15 cellular contexts compared by ENCODE assay signal in genomic region chr6:32689531-32690505, GRCh38. TPM values are rescaled to one million over a fixed set of nuclear protein-coding genes. Genes with fewer than 3 reads are reported as not detected.
A peak's percentile ranks its signal among the peaks of the same experiment; 100 is the strongest.
DNase-seq lines count a peak whose midpoint lies in the region; ATAC-seq, FAIRE-seq and TF ChIP-seq lines count a peak whose summit lies in the region.
"Had no signal": no experiment of that assay in that cellular context is flagged by ENCODE, and none has a peak within 500 bp of the region (broad histone marks: within the 10 kb centered on the region; RNA-seq: fewer than 3 reads in every experiment).

No MANE protein-coding gene starts in this region.

- no peaks in the 10 kb centered on the region for H3K4me1 ChIP-seq in K562 (replicated peaks in 1 of 2; ENCODE audit: control insufficient read depth in 2 of 2, insufficient read depth in 2 of 2, low read length in 2 of 2)
- H3K4me1 ChIP-seq in neuronal stem cell (ENCODE audit: control insufficient read depth in 2 of 2, insufficient read depth in 1 of 2, low read depth in 1 of 2, low read length in 2 of 2) = no peaks in the 10 kb centered on the region
- H3K4me1 ChIP-seq in trophoblast cell (ENCODE audit: control insufficient read depth in 1 of 2, insufficient read depth in 2 of 2, low read length in 2 of 2) = no peaks in the 10 kb centered on the region
- H3K4me1 ChIP-seq: heart right ventricle had no signal

- TF ChIP-seq POLR2A in K562 (conservative IDR thresholded peaks at IDR 0.05) = no peak

- no peak overlapping the region for H4K8ac ChIP-seq in neuronal stem cell (ENCODE audit: low read depth, low read length)
- H4K8ac ChIP-seq in trophoblast cell (ENCODE audit: low read depth, low read length) = no peak overlapping the region

- ATAC-seq in HG03378 (IDR thresholded peaks at IDR 0.05; ENCODE audit: unreplicated experiment) (peak; percentile 46), K562 (no peak)
- ATAC-seq: left ventricle myocardium superior, T-cell had no signal

- H2AFZ ChIP-seq in K562 (ENCODE audit: low read depth, low read length) = no peak overlapping the region
- H2AFZ ChIP-seq in neuronal stem cell (ENCODE audit: low read length) = no peak overlapping the region
- no peak overlapping the region for H2AFZ ChIP-seq in trophoblast cell (ENCODE audit: insufficient read depth, low read length, poor library complexity)

- FAIRE-seq in K562 (lab: Jason Lieb, UNC) = no peak
- FAIRE-seq: D721Med had no signal

- H3K9me1 ChIP-seq in K562 (ENCODE audit: control insufficient read depth, insufficient read depth, low read length) = no peaks in the 10 kb centered on the region

- H3K23ac ChIP-seq in neuronal stem cell (ENCODE audit: low read depth, low read length, poor library complexity) (no peak overlapping the region), trophoblast cell (ENCODE audit: low read length) (no peak overlapping the region)

- CTCF ChIA-PET in K562 (lab: Yijun Ruan, JAX; ENCODE audit: low intra/inter-chr PET ratio) = interaction anchor here (0.5 kb wide), 1 partner anchor 107 kb away, joined by 3 read pairs; no protein-coding TSS in a partner anchor

- H3K79me2 ChIP-seq in K562 (ENCODE audit: control insufficient read depth, insufficient read depth, low read length) (no peaks in the 10 kb centered on the region), trophoblast cell (ENCODE audit: control insufficient read depth, insufficient read depth, low read length, poor library complexity) (no peaks in the 10 kb centered on the region)

- DNase-seq in GM13977 (ENCODE audit: low spot score) (peak; percentile 37), K562 (ENCODE audit: extremely low read depth in 1 of 4, low spot score in 3 of 4) (no peak), renal cortical epithelial cell (ENCODE audit: low read depth) (peak; percentile 6), neuronal stem cell (ENCODE audit: low spot score) (no peak), trophoblast cell (no peak), NCI-H1694 treated with DMSO at 0.1 percent for 48 hours (lab: John Stamatoyannopoulos, UW) (no peak)
- DNase-seq: activated naive CD4-positive, alpha-beta T cell; heart right ventricle; left ventricle myocardium superior; T-cell had no signal

- no peak overlapping the region for H3K4me2 ChIP-seq in K562 (ENCODE audit: insufficient read depth, low read length)
- no peak overlapping the region for H3K4me2 ChIP-seq in neuronal stem cell (ENCODE audit: insufficient read depth, low read length, poor library complexity, severe bottlenecking)
- H3K4me2 ChIP-seq in trophoblast cell (ENCODE audit: low read length) = no peak overlapping the region

- no peak for TF ChIP-seq EP300 in K562 (IDR thresholded peaks at IDR 0.05; ENCODE audit: low read length)

- intact Hi-C loops in K562 (cut with micrococcal nuclease) = no loop called here

- H3K79me1 ChIP-seq in neuronal stem cell (ENCODE audit: low read depth, low read length) (no peaks in the 10 kb centered on the region), trophoblast cell (ENCODE audit: low read length) (no peaks in the 10 kb centered on the region)

- H2BK12ac ChIP-seq in neuronal stem cell (ENCODE audit: low read length) = no peak overlapping the region
- no peak overlapping the region for H2BK12ac ChIP-seq in trophoblast cell (ENCODE audit: low read length)

- H3K27ac ChIP-seq in K562 (ENCODE audit: extremely low read depth, low read depth, low read length) = no peak overlapping the region
- no peak overlapping the region for H3K27ac ChIP-seq in neuronal stem cell (replicated peaks; ENCODE audit: low read length)
- H3K27ac ChIP-seq in trophoblast cell (ENCODE audit: low read depth, low read length) = no peak overlapping the region
- H3K27ac ChIP-seq: neutrophil had no signal

- H3K4ac ChIP-seq in neuronal stem cell (ENCODE audit: low read length) (no peak overlapping the region), trophoblast cell (ENCODE audit: low read depth, low read length) (no peak overlapping the region)

- no peak overlapping the region for H3K4me3 ChIP-seq in K562
- no peak overlapping the region for H3K4me3 ChIP-seq in neuronal stem cell (ENCODE audit: low read length in 2 of 2)
- H3K4me3 ChIP-seq in trophoblast cell (ENCODE audit: low read depth, low read length) = no peak overlapping the region
- H3K4me3 ChIP-seq: heart right ventricle had no signal

- H3K18ac ChIP-seq in neuronal stem cell (ENCODE audit: low read length) (no peak overlapping the region), trophoblast cell (ENCODE audit: low read length) (no peak overlapping the region)

- no peak for TF ChIP-seq RAD21 in K562 (CRISPR knock-in tag; conservative IDR thresholded peaks at IDR 0.05 in 1 of 2, IDR thresholded peaks at IDR 0.05 in 1 of 2)

- H4K12ac ChIP-seq in trophoblast cell (ENCODE audit: low read depth, low read length) = no peak overlapping the region

- no peak overlapping the region for H2BK5ac ChIP-seq in neuronal stem cell (ENCODE audit: low read length)
- no peak overlapping the region for H2BK5ac ChIP-seq in trophoblast cell (ENCODE audit: low read depth, low read length, poor library complexity)

- H3K14ac ChIP-seq in neuronal stem cell (ENCODE audit: low read length) (no peak overlapping the region), trophoblast cell (ENCODE audit: low read length) (no peak overlapping the region)

- H2AK5ac ChIP-seq in neuronal stem cell (ENCODE audit: low read depth, low read length) (no peak overlapping the region), trophoblast cell (ENCODE audit: low read length) (no peak overlapping the region)

- H3K27me3 ChIP-seq in K562 (ENCODE audit: control insufficient read depth in 2 of 2, insufficient read depth in 2 of 2, low read length in 2 of 2) (0 out of 5 replicates have a peak, but pooled peaks cover 0 to 2% of the 10 kb centered on the region in 2 experiments), neuronal stem cell (ENCODE audit: control insufficient read depth in 3 of 3, insufficient read depth in 3 of 3, low read depth in 1 of 3, low read length in 3 of 3) (no peaks in the 10 kb centered on the region), trophoblast cell (ENCODE audit: insufficient read depth, low read length) (no peaks in the 10 kb centered on the region)

- POLR2A ChIA-PET in K562 (lab: Yijun Ruan, JAX) = interaction anchor here (0.6 kb wide), 1 partner anchor 71 kb away, joined by 4 read pairs; no protein-coding TSS in a partner anchor

- H3K36me3 ChIP-seq in K562 (ENCODE audit: control insufficient read depth, insufficient read depth, low read length) (no peaks in the 10 kb centered on the region), neuronal stem cell (replicated peaks in 1 of 2; ENCODE audit: control insufficient read depth in 2 of 2, insufficient read depth in 2 of 2, low read length in 2 of 2) (no peaks in the 10 kb centered on the region), trophoblast cell (ENCODE audit: control insufficient read depth in 1 of 2, insufficient read depth in 2 of 2, low read length in 2 of 2) (no peaks in the 10 kb centered on the region)
- H3K36me3 ChIP-seq: heart right ventricle, neutrophil had no signal

- no peak overlapping the region for H3K9ac ChIP-seq in K562 (ENCODE audit: insufficient read depth in 1 of 2, low read depth in 2 of 2, low read length in 2 of 2)
- H3K9ac ChIP-seq in neuronal stem cell (ENCODE audit: low read depth, low read length, poor library complexity) = no peak overlapping the region
- H3K9ac ChIP-seq in trophoblast cell (ENCODE audit: low read length) = no peak overlapping the region

- no peak overlapping the region for H2BK120ac ChIP-seq in neuronal stem cell (ENCODE audit: low read depth, low read length)
- H2BK120ac ChIP-seq in trophoblast cell (ENCODE audit: insufficient read depth, low read length, poor library complexity) = no peak overlapping the region

- H4K91ac ChIP-seq in neuronal stem cell (ENCODE audit: low read depth, low read length, poor library complexity) = no peak overlapping the region
- H4K91ac ChIP-seq in trophoblast cell (ENCODE audit: low read depth, low read length) = no peak overlapping the region

- H3K9me3 ChIP-seq in K562 (replicated peaks; ENCODE audit: control insufficient read depth, insufficient read depth, low read depth, low read length) (no peaks in the 10 kb centered on the region), neuronal stem cell (replicated peaks in 1 of 2; ENCODE audit: control insufficient read depth in 2 of 2, insufficient read depth in 1 of 2, low read depth in 1 of 2, low read length in 2 of 2) (no peaks in the 10 kb centered on the region), trophoblast cell (ENCODE audit: insufficient read depth, low read depth, low read length) (no peaks in the 10 kb centered on the region)
- H3K9me3 ChIP-seq: heart right ventricle, neutrophil had no signal

- no peaks in the 10 kb centered on the region for H4K20me1 ChIP-seq in K562 (replicated peaks; ENCODE audit: control insufficient read depth, insufficient read depth, low read length)

- 0% methylated on average over 5 of the region's 5 CpGs for WGBS in K562 (ENCODE audit: insufficient coverage, low coverage, missing lambda C conversion rate)
- no CpG with 5 or more reads among the region's 5 CpGs for WGBS in neuronal stem cell (ENCODE audit: extremely low coverage in 2 of 2, insufficient read length in 2 of 2, insufficient replicate concordance in 1 of 2), 2 donors
- no CpG with 5 or more reads among the region's 5 CpGs for WGBS in trophoblast cell (ENCODE audit: extremely low coverage, insufficient coverage, insufficient read length)

- no TSS peak for BruUV-seq in K562 (replicated peaks; lab: Mats Ljungman, UMichigan)

- H2BK15ac ChIP-seq in neuronal stem cell (ENCODE audit: low read length) = no peak overlapping the region

- in situ Hi-C loops in GM13977 (cut with MboI; ENCODE audit: low pct_unique_long_range_greater_than_20kb, low sequenced_read_pairs, unreplicated experiment) = no loop called here
- in situ Hi-C loops in K562 (cut with MboI) = no loop called here

- no peak for TF ChIP-seq CTCF in GM13977 (IDR thresholded peaks at IDR 0.05; ENCODE audit: extremely low read depth, insufficient read depth, missing control alignments)
- TF ChIP-seq CTCF in K562 (IDR thresholded peaks at IDR 0.05 in 2 of 3, conservative IDR thresholded peaks at IDR 0.05 in 1 of 3; ENCODE audit: insufficient read depth in 2 of 3, low read depth in 1 of 3, low read length in 3 of 3) = no peak

RNA-seq across cellular contexts. Expression of gene HLA-DQB1, which starts 23.4 kb away (rescaled TPM):
- not detected in 2 replicates for total RNA-seq in K562 (2011; cell fraction: chromatin; rRNA removed; ENCODE audit: low replicate concordance)
- not detected in 2 replicates for total RNA-seq in K562 (2011; cell fraction: nucleolus; rRNA removed)
- total RNA-seq in K562 (2011; cell fraction: nucleoplasm; rRNA removed) = not detected in 2 replicates
- not detected in 2 replicates for total RNA-seq in K562 (2014; rRNA removed)
- total RNA-seq in K562 (2014; rRNA removed; fragmentation: Illumina TruSeq; extraction: Trizol) = not detected in 2 replicates
- total RNA-seq in K562 (2015; rRNA removed; fragmentation: Illumina TruSeq; extraction: Trizol) = not detected in 2 replicates
- 0.29 TPM in 1 of 2 replicates, not detected in the other for total RNA-seq in K562 (2021)
- not detected in 2 replicates for polyA plus RNA-seq in K562 (2011; rRNA removed)
- not detected in 2 replicates for polyA plus RNA-seq in K562 (2011; cell fraction: cytosol; rRNA removed)
- not detected in 2 replicates for polyA plus RNA-seq in K562 (2011; cell fraction: nucleus; rRNA removed)
- not detected in 2 replicates for polyA plus RNA-seq in K562 (2012)
- not detected in 2 replicates for polyA plus RNA-seq in K562 (2014; fragmentation: Illumina TruSeq; extraction: Trizol)
- not detected for polyA plus RNA-seq in K562 (2014; fragmentation: Nextera tagmentation; extraction: Ambion mirVana)
- polyA plus RNA-seq in K562 (2014; rRNA removed) = not detected in 2 replicates
- not detected in 2 replicates for polyA minus RNA-seq in K562 (2011; rRNA and poly(A)+ RNA removed)
- polyA minus RNA-seq in K562 (2011; cell fraction: cytosol; rRNA and poly(A)+ RNA removed) = not detected in 2 replicates
- polyA minus RNA-seq in K562 (2011; cell fraction: nucleus; rRNA and poly(A)+ RNA removed) = not detected in 2 replicates
- total RNA-seq in renal cortical epithelial cell = 1.8 and 28.0 TPM in 2 replicates
- 0.63 TPM for polyA plus RNA-seq in neuronal stem cell (2013, experiment 1 of 2)
- polyA plus RNA-seq in neuronal stem cell (2013, experiment 2 of 2) = 0.69 TPM
- 0.14 and 0.15 TPM in 2 replicates for polyA plus RNA-seq in trophoblast cell (2013)
- total RNA-seq: H4 had no signal

RNA-seq across cellular contexts. Expression of gene HLA-DQA2, which starts 51.4 kb away (rescaled TPM):
- total RNA-seq in K562 (2011; cell fraction: chromatin; rRNA removed; ENCODE audit: low replicate concordance) = not detected in 2 replicates
- not detected in 2 replicates for total RNA-seq in K562 (2011; cell fraction: nucleolus; rRNA removed)
- not detected in 2 replicates for total RNA-seq in K562 (2011; cell fraction: nucleoplasm; rRNA removed)
- total RNA-seq in K562 (2014; rRNA removed) (not detected in 2 replicates), K562 (2014; rRNA removed; fragmentation: Illumina TruSeq; extraction: Trizol) (not detected in 2 replicates), K562 (2015; rRNA removed; fragmentation: Illumina TruSeq; extraction: Trizol) (not detected in 2 replicates), K562 (2021) (not detected in 2 replicates), renal cortical epithelial cell (not detected in 2 replicates)
- polyA plus RNA-seq in K562 (2011; rRNA removed) (not detected in 2 replicates), K562 (2014; fragmentation: Illumina TruSeq; extraction: Trizol) (not detected in 2 replicates), K562 (2014; fragmentation: Nextera tagmentation; extraction: Ambion mirVana) (not detected), K562 (2014; rRNA removed) (not detected in 2 replicates)
- polyA plus RNA-seq in K562 (2011; cell fraction: cytosol; rRNA removed) = not detected in 2 replicates
- not detected in 2 replicates for polyA plus RNA-seq in K562 (2011; cell fraction: nucleus; rRNA removed)
- polyA plus RNA-seq in K562 (2012) = not detected in 2 replicates
- polyA minus RNA-seq in K562 (2011; rRNA and poly(A)+ RNA removed) = not detected in 2 replicates
- not detected in 2 replicates for polyA minus RNA-seq in K562 (2011; cell fraction: cytosol; rRNA and poly(A)+ RNA removed)
- not detected in 2 replicates for polyA minus RNA-seq in K562 (2011; cell fraction: nucleus; rRNA and poly(A)+ RNA removed)
- not detected for polyA plus RNA-seq in neuronal stem cell (2013, experiment 1 of 2)
- polyA plus RNA-seq in neuronal stem cell (2013, experiment 2 of 2) = not detected
- not detected in 2 replicates for polyA plus RNA-seq in trophoblast cell (2013)
- total RNA-seq: H4, skeletal muscle tissue had no signal
- polyA plus RNA-seq: heart right ventricle had no signal

RNA-seq across cellular contexts. Expression of gene HLA-DQA1, which starts 52.6 kb away (rescaled TPM):
- total RNA-seq in K562 (2011; cell fraction: chromatin; rRNA removed; ENCODE audit: low replicate concordance) = not detected in 2 replicates
- not detected in 2 replicates for total RNA-seq in K562 (2011; cell fraction: nucleolus; rRNA removed)
- not detected in 2 replicates for total RNA-seq in K562 (2011; cell fraction: nucleoplasm; rRNA removed)
- total RNA-seq in K562 (2014; rRNA removed) = not detected in 2 replicates
- total RNA-seq in K562 (2014; rRNA removed; fragmentation: Illumina TruSeq; extraction: Trizol) = not detected in 2 replicates
- total RNA-seq in K562 (2015; rRNA removed; fragmentation: Illumina TruSeq; extraction: Trizol) = not detected in 2 replicates
- total RNA-seq in K562 (2021) = 0.49 TPM in 2 replicates
- not detected in 2 replicates for polyA plus RNA-seq in K562 (2011; rRNA removed)
- not detected in 2 replicates for polyA plus RNA-seq in K562 (2011; cell fraction: cytosol; rRNA removed)
- not detected in 2 replicates for polyA plus RNA-seq in K562 (2011; cell fraction: nucleus; rRNA removed)
- 0.26 TPM in 1 of 2 replicates, not detected in the other for polyA plus RNA-seq in K562 (2012)
- polyA plus RNA-seq in K562 (2014; fragmentation: Illumina TruSeq; extraction: Trizol) = not detected in 2 replicates
- polyA plus RNA-seq in K562 (2014; fragmentation: Nextera tagmentation; extraction: Ambion mirVana) = not detected
- 0.04 and 0.23 TPM in 2 replicates for polyA plus RNA-seq in K562 (2014; rRNA removed)
- polyA minus RNA-seq in K562 (2011; rRNA and poly(A)+ RNA removed) = not detected in 2 replicates
- polyA minus RNA-seq in K562 (2011; cell fraction: cytosol; rRNA and poly(A)+ RNA removed) = not detected in 2 replicates
- not detected in 2 replicates for polyA minus RNA-seq in K562 (2011; cell fraction: nucleus; rRNA and poly(A)+ RNA removed)
- total RNA-seq in renal cortical epithelial cell = 1.9 TPM in 1 of 2 replicates, not detected in the other
- polyA plus RNA-seq in neuronal stem cell (2013, experiment 1 of 2) = 0.01 TPM
- not detected for polyA plus RNA-seq in neuronal stem cell (2013, experiment 2 of 2)
- not detected in 2 replicates for polyA plus RNA-seq in trophoblast cell (2013)
- total RNA-seq: H4 had no signal

Comparison
In these comparisons a context has a peak if more than half of its experiments do, and no peak if none do; other contexts are left out.
1. DNase-seq: peak in GM13977 (single experiment) and renal cortical epithelial cell (single experiment); none in K562 (0 of 4), neuronal stem cell (single experiment), trophoblast cell (0 of 2) and NCI-H1694 treated with DMSO at 0.1 percent for 48 hours (single experiment).